ENCODE assay signal across 3 cellular contexts in genomic region chr3:52159503-52159902, GRCh38.
TF ChIP-seq lines count a peak whose summit lies in the region.

No MANE protein-coding gene starts in this region.

TF ChIP-seq in SK-N-SH, 30 proteins besides CTCF, POLR2A, EP300 and RAD21:
- TF ChIP-seq TEAD4 (IDR thresholded peaks at IDR 0.05; ENCODE audit: borderline replicate concordance, insufficient read depth) = no peak
TF ChIP-seq in SK-N-SH: peak in this region for 0.

TF ChIP-seq in SK-N-SH treated with all-trans-retinoic acid at 6 μM for 48 hours, 23 proteins besides CTCF, POLR2A, EP300 and RAD21:
- TF ChIP-seq CSRNP3 (CRISPR knock-in tag; IDR thresholded peaks at IDR 0.05) (no peak), TCF4 (CRISPR knock-in tag; IDR thresholded peaks at IDR 0.05; ENCODE audit: borderline replicate concordance) (no peak), TOX (CRISPR knock-in tag; IDR thresholded peaks at IDR 0.05; ENCODE audit: borderline replicate concordance) (no peak), ISL1 (CRISPR knock-in tag; IDR thresholded peaks at IDR 0.05) (no peak), SNAI2 (CRISPR knock-in tag; IDR thresholded peaks at IDR 0.05) (no peak), PATZ1 (CRISPR knock-in tag; IDR thresholded peaks at IDR 0.05; ENCODE audit: borderline replicate concordance) (no peak), GLIS3 (CRISPR knock-in tag; IDR thresholded peaks at IDR 0.05) (no peak), ZNF70 (CRISPR knock-in tag; IDR thresholded peaks at IDR 0.05) (no peak), CREB5 (CRISPR knock-in tag; IDR thresholded peaks at IDR 0.05; ENCODE audit: low read depth) (no peak), CSDC2 (CRISPR knock-in tag; IDR thresholded peaks at IDR 0.05) (no peak), RARB (CRISPR knock-in tag; IDR thresholded peaks at IDR 0.05) (no peak), ZNF565 (CRISPR knock-in tag; conservative IDR thresholded peaks at IDR 0.05; ENCODE audit: low read depth) (no peak), ARNTL (CRISPR knock-in tag; IDR thresholded peaks at IDR 0.05; ENCODE audit: borderline replicate concordance, low read depth) (no peak), ZC3H10 (CRISPR knock-in tag; IDR thresholded peaks at IDR 0.05) (no peak), ZFP30 (CRISPR knock-in tag; IDR thresholded peaks at IDR 0.05) (no peak), BACH2 (CRISPR knock-in tag; IDR thresholded peaks at IDR 0.05; ENCODE audit: borderline replicate concordance) (no peak)

TF ChIP-seq in K562, 482 proteins besides CTCF, POLR2A, EP300 and RAD21:
- TF ChIP-seq ZNF512 (tag; IDR thresholded peaks at IDR 0.05) = peak; percentile 36; the same call in 1 of the 2 replicates
- no peak for TF ChIP-seq CXXC5 (CRISPR knock-in tag; IDR thresholded peaks at IDR 0.05)
- TF ChIP-seq SAFB2 (IDR thresholded peaks at IDR 0.05; ENCODE audit: borderline replicate concordance, low read depth, low read length, severe bottlenecking) = no peak
- no peak for TF ChIP-seq SP1 (CRISPR knock-in tag; IDR thresholded peaks at IDR 0.05)
- no peak for TF ChIP-seq ZNF444 (CRISPR knock-in tag; IDR thresholded peaks at IDR 0.05)
